12 cellular contexts compared by ENCODE assay signal in the genomic region with DNA sequence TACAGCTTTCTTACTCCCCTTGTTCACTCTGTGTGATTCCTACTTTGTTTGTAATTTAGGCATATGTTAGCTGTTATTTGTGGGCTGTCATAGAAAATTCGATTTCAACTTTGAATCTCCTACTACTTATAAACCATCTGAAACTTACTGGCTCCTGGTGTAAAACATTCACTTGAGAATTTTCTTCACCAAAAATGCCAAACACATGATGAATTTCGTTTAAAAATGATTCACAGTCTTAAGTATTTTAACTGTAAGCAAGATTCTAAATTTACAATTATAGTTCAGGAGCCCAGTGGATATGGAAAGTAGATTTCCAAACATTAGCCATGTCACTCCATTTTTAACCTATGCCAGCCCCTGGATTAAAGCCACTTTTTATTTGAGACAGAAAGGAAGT. TPM values are rescaled to one million over a fixed set of nuclear protein-coding genes. Genes with fewer than 3 reads are reported as not detected.
DNase-seq lines count a peak whose midpoint lies in the region; ATAC-seq and TF ChIP-seq lines count a peak whose summit lies in the region.
"Had no signal": no experiment of that assay in that cellular context is flagged by ENCODE, and none has a peak within 500 bp of the region (broad histone marks: within the 10 kb centered on the region; RNA-seq: fewer than 3 reads in every experiment).

No MANE protein-coding gene starts in this region.

- H3K4me1 ChIP-seq in lower lobe of right lung (peaks cover 51% of the 10 kb centered on the region), transverse colon (peaks cover 0 to 53% (median 8%) of the 10 kb centered on the region in 4 donors)

- H3K36me3 ChIP-seq in lower lobe of right lung (no peaks in the 10 kb centered on the region), transverse colon (no peaks in the 10 kb centered on the region)

- ATAC-seq in lower lobe of right lung (no peak), HG03432 (IDR thresholded peaks at IDR 0.05; ENCODE audit: unreplicated experiment) (no peak), GM21447 (IDR thresholded peaks at IDR 0.05; ENCODE audit: unreplicated experiment) (no peak)
- ATAC-seq: HCT116; natural killer cell treated with Interleukin-12 subunit alpha and Interleukin-12 subunit beta and Interleukin-15 and Interleukin-18, amount 100 ng/mL, for 72 hours had no signal

- WGBS in transverse colon (ENCODE audit: low coverage in 1 of 2), 2 donors, result 9 to 28% methylated on average over 2 of the region's 2 CpGs

- H3K9me3 ChIP-seq in lower lobe of right lung, result no peaks in the 10 kb centered on the region
- H3K9me3 ChIP-seq in transverse colon, result no peaks in the 10 kb centered on the region

- H3K27ac ChIP-seq in lower lobe of right lung (peak overlapping the region; percentile 20), transverse colon (peak overlapping the region; percentile 80 to 89 (median 86))

- TF ChIP-seq CTCF in astrocyte of the spinal cord (IDR thresholded peaks at IDR 0.05; ENCODE audit: low read depth, low read length), result no peak
- TF ChIP-seq CTCF in lower lobe of right lung (IDR thresholded peaks at IDR 0.05), result no peak
- TF ChIP-seq CTCF in transverse colon (IDR thresholded peaks at IDR 0.05), result no peak

- no peak for TF ChIP-seq EP300 in transverse colon (IDR thresholded peaks at IDR 0.05; ENCODE audit: low read depth)

- intact Hi-C loops in lower lobe of right lung (cut with DNase I) (loop anchor here (10.0 kb wide), 1 partner anchor 83 kb away; no protein-coding TSS in a partner anchor), transverse colon (cut with DNase I; ENCODE audit: low total_unique reads) (no loop called here)

- peak overlapping the region; percentile 58 for H3K4me3 ChIP-seq in astrocyte of the spinal cord (ENCODE audit: low read depth, low read length)
- H3K4me3 ChIP-seq in lower lobe of right lung, result peak overlapping the region; percentile 47
- peak overlapping the region in 2 of 4 donors; percentile 36 to 52 for H3K4me3 ChIP-seq in transverse colon

- in situ Hi-C loops in astrocyte of the spinal cord (cut with HindIII; ENCODE audit: low sequenced_read_pairs) (no loop called here), transverse colon (cut with MboI; ENCODE audit: low pct_ligation_motif_present in 1 of 4, low pct_unique_long_range_greater_than_20kb in 1 of 4, low sequenced_read_pairs in 3 of 4) (loop anchor here (10.0 to 25.0 kb wide), 3 partner anchors 83 to 103 kb away; no protein-coding TSS in a partner anchor)

- H3K27me3 ChIP-seq in lower lobe of right lung (ENCODE audit: low read depth) (no peaks in the 10 kb centered on the region), transverse colon (no peaks in the 10 kb centered on the region)

- DNase-seq in HS-5 (ENCODE audit: low read depth) (peak; percentile 68), astrocyte of the spinal cord (ENCODE audit: low read depth, low spot score) (peak; percentile 69), lower lobe of right lung (no peak), transverse colon (no peak), hypothalamus (lab: John Stamatoyannopoulos, UW) (no peak)
- DNase-seq: MV-4-11, NCI-H82 had no signal

- no peak for TF ChIP-seq POLR2A in transverse colon (IDR thresholded peaks at IDR 0.05)

RNA-seq across cellular contexts. Expression of a gene that starts 3.1 kb away (rescaled TPM):
- 38.6 TPM for total RNA-seq in lower lobe of right lung
- 10 to 100 TPM in 3 of 4 donors, 1 to 10 TPM in 1; 4.4 to 20.2 (median 14.0) TPM for total RNA-seq in transverse colon
- total RNA-seq: natural killer cell treated with Interleukin-12 subunit alpha and Interleukin-12 subunit beta and Interleukin-15 and Interleukin-18, amount 100 ng/mL, for 72 hours; T-helper 1 cell treated with Interleukin-12 subunit alpha and Interleukin-12 subunit beta and Interleukin-4 antibody, amounts not matched to agents 30 ng/mL and 1 ng/mL, for 36 hours had no signal

RNA-seq across cellular contexts. Expression of a gene that starts 41.0 kb away (rescaled TPM):
- total RNA-seq in lower lobe of right lung (21.5 TPM), transverse colon (10 to 100 TPM in 3 of 4 donors, 1 to 10 TPM in 1; 1.5 to 23.6 (median 16.2) TPM)

Comparison
In these comparisons a context has a peak if more than half of its experiments do, and no peak if none do; other contexts are left out.
1. DNase-seq: peak in HS-5 (single experiment) and astrocyte of the spinal cord (single experiment); none in lower lobe of right lung (single experiment), transverse colon (single experiment) and hypothalamus (0 of 51).